Comparison of ENCODE assay signal across 7 cellular contexts in the genomic region with DNA sequence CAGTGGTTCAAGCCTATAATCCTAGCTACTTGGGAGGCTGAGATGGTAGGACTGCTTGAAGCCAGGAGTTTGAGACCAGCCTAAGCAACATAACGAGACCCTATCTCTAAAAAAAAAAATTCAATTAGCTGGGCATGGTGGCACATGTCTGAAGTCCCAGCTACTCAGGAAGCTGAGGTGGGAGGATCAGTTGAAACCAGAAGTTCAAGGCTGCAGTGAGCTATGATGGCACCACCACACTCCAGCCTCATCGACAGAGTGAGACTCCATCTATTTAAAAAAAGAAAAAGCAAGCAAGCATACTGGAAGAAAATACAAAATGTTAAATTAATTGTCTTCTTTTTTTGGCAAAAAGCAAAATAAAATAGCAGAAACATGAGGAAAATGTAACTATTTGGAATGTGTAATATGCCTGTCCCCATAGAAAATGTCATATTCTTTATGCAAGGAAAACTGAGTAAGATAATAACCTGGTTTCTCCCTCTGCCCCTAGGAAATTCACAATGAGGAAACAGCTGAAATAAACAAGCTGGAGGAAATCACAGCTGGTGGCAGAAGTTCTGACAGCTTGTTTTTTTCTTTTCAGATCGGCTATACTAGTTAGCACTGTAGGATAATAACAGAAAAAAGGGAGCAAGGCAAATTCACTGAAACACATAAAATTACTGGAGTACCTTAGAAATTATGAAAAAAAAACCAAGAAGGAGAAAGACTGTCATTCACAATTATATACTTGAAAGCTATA. TPM values are rescaled to one million over a fixed set of nuclear protein-coding genes. Genes with fewer than 3 reads are reported as not detected.
DNase-seq lines count a peak whose midpoint lies in the region; ATAC-seq and TF ChIP-seq lines count a peak whose summit lies in the region.

No MANE protein-coding gene starts in this region.

- CTCF ChIA-PET in SK-N-SH (lab: Yijun Ruan, JAX) = interaction anchor here (0.6 to 2.5 kb wide), 8 partner anchors 9 to 608 kb away, joined by 3 to 13 read pairs (median 4); no protein-coding TSS in a partner anchor

- no peaks in the 10 kb centered on the region for H3K36me3 ChIP-seq in OCI-LY3 (replicated peaks; ENCODE audit: low read depth, low read length)
- peaks cover 4% of the 10 kb centered on the region for H3K36me3 ChIP-seq in left ventricle myocardium inferior
- no peaks in the 10 kb centered on the region for H3K36me3 ChIP-seq in sigmoid colon
- H3K36me3 ChIP-seq in SK-N-SH (replicated peaks in 1 of 2; ENCODE audit: control insufficient read depth in 1 of 2, insufficient read depth in 2 of 2, low read length in 1 of 2) = peaks cover 7 to 18% of the 10 kb centered on the region in 2 experiments

- H3K4me1 ChIP-seq in OCI-LY3 (ENCODE audit: low read length) = peaks cover 14% of the 10 kb centered on the region
- peaks cover 75% of the 10 kb centered on the region for H3K4me1 ChIP-seq in left ventricle myocardium inferior
- H3K4me1 ChIP-seq in sigmoid colon = peaks cover 0 to 36% (median 22%) of the 10 kb centered on the region in 4 donors
- peaks cover 0 to 4% of the 10 kb centered on the region in 2 experiments; a peak in 3 of 4 replicates for H3K4me1 ChIP-seq in SK-N-SH (ENCODE audit: control insufficient read depth in 1 of 2, insufficient read depth in 2 of 2, low read depth in 1 of 2, low read length in 1 of 2)

- ATAC-seq in GM19455 (IDR thresholded peaks at IDR 0.05; ENCODE audit: unreplicated experiment) = peak; percentile 39

- WGBS in sigmoid colon, 2 donors = 41 to 53% methylated on average over 3 of the region's 3 CpGs
- WGBS in SK-N-SH (ENCODE audit: low lambda C conversion rate) = 85% methylated on average over 3 of the region's 3 CpGs

- H3K27ac ChIP-seq in OCI-LY3 (ENCODE audit: low read length) (no peak overlapping the region), left ventricle myocardium inferior (replicated peaks) (peak overlapping the region; percentile 75), sigmoid colon (peak overlapping the region; percentile 44 to 61 (median 51)), SK-N-SH (ENCODE audit: low read depth in 2 of 2, low read length in 1 of 2) (no peak overlapping the region)

- no peaks in the 10 kb centered on the region for H3K27me3 ChIP-seq in OCI-LY3 (ENCODE audit: low read depth, low read length)
- no peaks in the 10 kb centered on the region for H3K27me3 ChIP-seq in left ventricle myocardium inferior (ENCODE audit: low read depth)
- H3K27me3 ChIP-seq in sigmoid colon = no peaks in the 10 kb centered on the region
- H3K27me3 ChIP-seq in SK-N-SH (ENCODE audit: insufficient read depth) = no peaks in the 10 kb centered on the region

- peak overlapping the region; percentile 63; the same call in 1 of the 2 replicates for H3K4me2 ChIP-seq in OCI-LY3 (ENCODE audit: low read length)
- H3K4me2 ChIP-seq in SK-N-SH = no peak overlapping the region

- H2AFZ ChIP-seq in OCI-LY3 (ENCODE audit: low read depth, low read length) (no peak overlapping the region), SK-N-SH (ENCODE audit: low read depth) (no peak overlapping the region)

- H4K20me1 ChIP-seq in OCI-LY3 (ENCODE audit: insufficient read depth, low read length) (no peaks in the 10 kb centered on the region), SK-N-SH (ENCODE audit: insufficient read depth) (peaks cover 32% of the 10 kb centered on the region)

- TF ChIP-seq RAD21 in SK-N-SH (IDR thresholded peaks at IDR 0.05; ENCODE audit: low read length) = no peak

- H3K9ac ChIP-seq in OCI-LY3 (ENCODE audit: low read length) = no peak overlapping the region
- H3K9ac ChIP-seq in SK-N-SH = no peak overlapping the region

- TF ChIP-seq CTCF in OCI-LY3 (IDR thresholded peaks at IDR 0.05; ENCODE audit: low read depth, low read length) = no peak
- no peak for TF ChIP-seq CTCF in left ventricle myocardium inferior (IDR thresholded peaks at IDR 0.05; ENCODE audit: borderline replicate concordance)
- no peak for TF ChIP-seq CTCF in sigmoid colon (IDR thresholded peaks at IDR 0.05)
- TF ChIP-seq CTCF in SK-N-SH (IDR thresholded peaks at IDR 0.05) = no peak

- H3K4me3 ChIP-seq in OCI-LY3 (ENCODE audit: low read length) (no peak overlapping the region), left ventricle myocardium inferior (peak overlapping the region; percentile 35), sigmoid colon (no peak overlapping the region), SK-N-SH (ENCODE audit: low read depth in 2 of 2, low read length in 1 of 2) (no peak overlapping the region)

- TF ChIP-seq POLR2A in sigmoid colon (IDR thresholded peaks at IDR 0.05) (no peak), erythroblast (IDR thresholded peaks at IDR 0.05; ENCODE audit: low read length) (no peak)

- DNase-seq in left ventricle myocardium inferior (no peak), sigmoid colon (no peak), NCI-H128 (lab: John Stamatoyannopoulos, UW; ENCODE audit: unreplicated experiment) (no peak), SK-N-SH (no peak), erythroblast (lab: John Stamatoyannopoulos, UW) (no peak)

- H3F3A ChIP-seq in SK-N-SH (replicated peaks; ENCODE audit: insufficient read depth) = no peaks in the 10 kb centered on the region

- POLR2A ChIA-PET in SK-N-SH (lab: Yijun Ruan, JAX) = interaction anchor here (0.6 kb wide), 1 partner anchor 251 kb away, joined by 4 read pairs; no protein-coding TSS in a partner anchor

- no peaks in the 10 kb centered on the region for H3K9me3 ChIP-seq in OCI-LY3 (ENCODE audit: insufficient read depth, low read length)
- H3K9me3 ChIP-seq in left ventricle myocardium inferior (replicated peaks) = no peaks in the 10 kb centered on the region
- H3K9me3 ChIP-seq in sigmoid colon = no peaks in the 10 kb centered on the region
- no peaks in the 10 kb centered on the region for H3K9me3 ChIP-seq in SK-N-SH

- TF ChIP-seq EP300 in sigmoid colon (IDR thresholded peaks at IDR 0.05) (no peak), SK-N-SH (IDR thresholded peaks at IDR 0.05; ENCODE audit: borderline replicate concordance in 1 of 2, low read depth in 1 of 2, low read length in 1 of 2) (no peak)

- H3K79me2 ChIP-seq in OCI-LY3 (ENCODE audit: low read length) (no peaks in the 10 kb centered on the region), SK-N-SH (ENCODE audit: insufficient read depth) (peaks cover 58% of the 10 kb centered on the region)

- H3K9me2 ChIP-seq in SK-N-SH = no peaks in the 10 kb centered on the region

- intact Hi-C loops in left ventricle myocardium inferior (cut with micrococcal nuclease) (no loop called here), sigmoid colon (cut with DNase I) (no loop called here)

TF ChIP-seq in SK-N-SH, 30 proteins besides CTCF, POLR2A, EP300 and RAD21:
- TF ChIP-seq MEF2A (IDR thresholded peaks at IDR 0.05; ENCODE audit: borderline replicate concordance, low read depth) (no peak), RXRA (IDR thresholded peaks at IDR 0.05; ENCODE audit: borderline replicate concordance, low read depth) (no peak), PBX3 (IDR thresholded peaks at IDR 0.05) (no peak), MXI1 (IDR thresholded peaks at IDR 0.05; ENCODE audit: low read depth, low read length) (no peak), POLR2AphosphoS5 (IDR thresholded peaks at IDR 0.05; ENCODE audit: low read depth, low read length) (no peak), YY1 (IDR thresholded peaks at IDR 0.05; ENCODE audit: low read depth) (no peak), NRF1 (IDR thresholded peaks at IDR 0.05; ENCODE audit: low read depth, low read length) (no peak), GABPA (IDR thresholded peaks at IDR 0.05; ENCODE audit: low read depth) (no peak), GATA2 (CRISPR knock-in tag; IDR thresholded peaks at IDR 0.05) (no peak), FOXJ3 (CRISPR knock-in tag; IDR thresholded peaks at IDR 0.05) (no peak), RCOR1 (IDR thresholded peaks at IDR 0.05; ENCODE audit: low read length) (no peak), MAX (IDR thresholded peaks at IDR 0.05; ENCODE audit: low read depth) (no peak)
- TF ChIP-seq, protein P1, sequence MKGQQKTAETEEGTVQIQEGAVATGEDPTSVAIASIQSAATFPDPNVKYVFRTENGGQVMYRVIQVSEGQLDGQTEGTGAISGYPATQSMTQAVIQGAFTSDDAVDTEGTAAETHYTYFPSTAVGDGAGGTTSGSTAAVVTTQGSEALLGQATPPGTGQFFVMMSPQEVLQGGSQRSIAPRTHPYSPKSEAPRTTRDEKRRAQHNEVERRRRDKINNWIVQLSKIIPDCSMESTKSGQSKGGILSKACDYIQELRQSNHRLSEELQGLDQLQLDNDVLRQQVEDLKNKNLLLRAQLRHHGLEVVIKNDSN (IDR thresholded peaks at IDR 0.05; ENCODE audit: borderline replicate concordance, low read depth) = no peak
- TF ChIP-seq, protein P2, sequence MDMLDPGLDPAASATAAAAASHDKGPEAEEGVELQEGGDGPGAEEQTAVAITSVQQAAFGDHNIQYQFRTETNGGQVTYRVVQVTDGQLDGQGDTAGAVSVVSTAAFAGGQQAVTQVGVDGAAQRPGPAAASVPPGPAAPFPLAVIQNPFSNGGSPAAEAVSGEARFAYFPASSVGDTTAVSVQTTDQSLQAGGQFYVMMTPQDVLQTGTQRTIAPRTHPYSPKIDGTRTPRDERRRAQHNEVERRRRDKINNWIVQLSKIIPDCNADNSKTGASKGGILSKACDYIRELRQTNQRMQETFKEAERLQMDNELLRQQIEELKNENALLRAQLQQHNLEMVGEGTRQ (IDR thresholded peaks at IDR 0.05; ENCODE audit: borderline replicate concordance, low read depth, low read length) = no peak

RNA-seq across cellular contexts. Expression of gene HERPUD2, which starts 48.5 kb away (rescaled TPM):
- total RNA-seq in left ventricle myocardium inferior = 13.6 TPM
- total RNA-seq in sigmoid colon = 10 to 100 TPM; 21.7 to 40.7 (median 31.4) TPM
- 10 to 100 TPM in 2 of 3 donors, 1 to 10 TPM in 1; 8.8 to 13.0 (median 12.0) TPM for polyA plus RNA-seq in sigmoid colon
- 39.2 and 48.3 TPM in 2 replicates for polyA plus RNA-seq in SK-N-SH (2012; rRNA removed)
- 32.4 and 42.3 TPM in 2 replicates for polyA plus RNA-seq in SK-N-SH (2012; cell fraction: cytosol; rRNA removed)
- polyA plus RNA-seq in SK-N-SH (2012; cell fraction: nucleus; rRNA removed) = 17.4 and 26.3 TPM in 2 replicates

Comparison
In these comparisons a context has a peak if more than half of its experiments do, and no peak if none do; other contexts are left out.
1. H3K27ac ChIP-seq: peak in left ventricle myocardium inferior (single experiment) and sigmoid colon (4 of 4); none in OCI-LY3 (single experiment) and SK-N-SH (0 of 2).